Comparison of ENCODE assay signal across 15 cellular contexts in the genomic region with DNA sequence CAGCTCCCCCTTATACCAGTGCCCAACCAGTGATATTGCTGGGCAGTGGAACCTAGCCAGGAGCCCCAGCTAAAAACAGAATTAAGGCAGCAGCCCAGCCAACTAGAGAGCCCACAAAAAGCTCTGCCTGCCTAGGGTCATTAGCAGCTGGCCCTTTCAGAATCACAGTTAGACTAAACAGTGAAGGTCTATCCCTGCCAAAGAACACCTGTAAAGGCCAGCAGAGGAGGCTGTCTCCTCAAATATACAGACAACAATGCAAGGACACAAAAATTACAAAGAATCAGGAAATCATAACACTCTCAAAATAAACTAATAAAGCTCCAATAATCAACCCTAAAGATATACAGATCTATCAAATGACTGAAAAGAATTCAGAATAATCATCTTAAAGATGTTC.
"Had no signal": no experiment of that assay in that cellular context is flagged by ENCODE, and none has a peak within 500 bp of the region (broad histone marks: within the 10 kb centered on the region; RNA-seq: fewer than 3 reads in every experiment).

No MANE protein-coding gene starts in this region.

- H3K9me3 ChIP-seq: adrenal gland, colonic mucosa, gastrocnemius medialis, heart right ventricle, ovary, tibial nerve had no signal

- FAIRE-seq: endothelial cell of umbilical vein, kidney had no signal

- H3K27ac ChIP-seq: adrenal gland, colonic mucosa, gastrocnemius medialis, heart right ventricle, ovary, skin epidermis, tibial nerve had no signal

- DNase-seq: activated CD4-positive, alpha-beta T cell treated with anti-CD3 and anti-CD28 coated beads, Interleukin-2, amount 50 U/mL, for 1 hour; activated naive CD4-positive, alpha-beta T cell treated with anti-CD3 and anti-CD28 coated beads, Interleukin-2, amount 50 U/mL, for 16 hours; activated T-cell treated with anti-CD3 and anti-CD28 coated beads for 4 hours; adrenal gland; colonic mucosa; gastrocnemius medialis; heart right ventricle; kidney; left ventricle myocardium superior; mesenchymal stem cell; nephron progenitor cell; ovary had no signal

- H3K36me3 ChIP-seq: adrenal gland, colonic mucosa, gastrocnemius medialis, heart right ventricle, ovary, tibial nerve had no signal

- H3K27me3 ChIP-seq: adrenal gland, colonic mucosa, gastrocnemius medialis, heart right ventricle, ovary, tibial nerve had no signal

- H3K4me3 ChIP-seq: adrenal gland, colonic mucosa, gastrocnemius medialis, heart right ventricle, ovary, skin epidermis, tibial nerve had no signal

- H3K4me1 ChIP-seq: adrenal gland, colonic mucosa, gastrocnemius medialis, tibial nerve had no signal
